1 cellular context compared by ENCODE assay signal in the genomic region with DNA sequence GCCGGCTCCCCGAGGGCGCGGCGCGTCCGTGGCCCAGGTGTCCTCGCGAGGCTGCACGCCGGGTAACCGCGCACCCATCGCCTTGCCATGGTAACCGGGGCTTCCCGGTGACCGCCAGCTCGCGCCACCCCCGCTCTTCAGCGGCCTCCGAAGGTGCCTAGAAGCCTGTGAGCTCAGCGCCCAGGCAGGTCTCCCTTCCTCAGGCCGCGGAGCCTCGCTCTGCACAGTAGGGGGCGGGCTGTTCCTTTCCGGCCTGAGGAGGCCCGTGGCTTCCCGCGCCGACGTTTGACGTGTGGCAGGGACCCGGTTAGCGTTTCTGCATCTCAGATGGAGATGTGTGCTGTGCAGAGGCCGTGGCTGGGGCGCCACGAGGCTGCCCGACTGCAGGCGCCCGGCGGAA.
TF ChIP-seq lines count a peak whose summit lies in the region.

No MANE protein-coding gene starts in this region.

TF ChIP-seq in HepG2, 621 proteins besides CTCF, POLR2A, EP300 and RAD21 (continued from another document):
- TF ChIP-seq, protein P1, sequence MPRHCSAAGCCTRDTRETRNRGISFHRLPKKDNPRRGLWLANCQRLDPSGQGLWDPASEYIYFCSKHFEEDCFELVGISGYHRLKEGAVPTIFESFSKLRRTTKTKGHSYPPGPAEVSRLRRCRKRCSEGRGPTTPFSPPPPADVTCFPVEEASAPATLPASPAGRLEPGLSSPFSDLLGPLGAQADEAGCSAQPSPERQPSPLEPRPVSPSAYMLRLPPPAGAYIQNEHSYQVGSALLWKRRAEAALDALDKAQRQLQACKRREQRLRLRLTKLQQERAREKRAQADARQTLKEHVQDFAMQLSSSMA (CRISPR knock-in tag; IDR thresholded peaks at IDR 0.05): no peak
- TF ChIP-seq, protein P2, sequence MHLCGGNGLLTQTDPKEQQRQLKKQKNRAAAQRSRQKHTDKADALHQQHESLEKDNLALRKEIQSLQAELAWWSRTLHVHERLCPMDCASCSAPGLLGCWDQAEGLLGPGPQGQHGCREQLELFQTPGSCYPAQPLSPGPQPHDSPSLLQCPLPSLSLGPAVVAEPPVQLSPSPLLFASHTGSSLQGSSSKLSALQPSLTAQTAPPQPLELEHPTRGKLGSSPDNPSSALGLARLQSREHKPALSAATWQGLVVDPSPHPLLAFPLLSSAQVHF (CRISPR knock-in tag; IDR thresholded peaks at IDR 0.05): no peak
- TF ChIP-seq ZNF724P (CRISPR knock-in tag; IDR thresholded peaks at IDR 0.05; ENCODE audit: borderline replicate concordance) (no peak), CHD4 (IDR thresholded peaks at IDR 0.05; ENCODE audit: borderline replicate concordance, low read length) (no peak)
TF ChIP-seq in HepG2: peak in this region for 2.
